ENCODE assay signal across 9 cellular contexts in the genomic region with DNA sequence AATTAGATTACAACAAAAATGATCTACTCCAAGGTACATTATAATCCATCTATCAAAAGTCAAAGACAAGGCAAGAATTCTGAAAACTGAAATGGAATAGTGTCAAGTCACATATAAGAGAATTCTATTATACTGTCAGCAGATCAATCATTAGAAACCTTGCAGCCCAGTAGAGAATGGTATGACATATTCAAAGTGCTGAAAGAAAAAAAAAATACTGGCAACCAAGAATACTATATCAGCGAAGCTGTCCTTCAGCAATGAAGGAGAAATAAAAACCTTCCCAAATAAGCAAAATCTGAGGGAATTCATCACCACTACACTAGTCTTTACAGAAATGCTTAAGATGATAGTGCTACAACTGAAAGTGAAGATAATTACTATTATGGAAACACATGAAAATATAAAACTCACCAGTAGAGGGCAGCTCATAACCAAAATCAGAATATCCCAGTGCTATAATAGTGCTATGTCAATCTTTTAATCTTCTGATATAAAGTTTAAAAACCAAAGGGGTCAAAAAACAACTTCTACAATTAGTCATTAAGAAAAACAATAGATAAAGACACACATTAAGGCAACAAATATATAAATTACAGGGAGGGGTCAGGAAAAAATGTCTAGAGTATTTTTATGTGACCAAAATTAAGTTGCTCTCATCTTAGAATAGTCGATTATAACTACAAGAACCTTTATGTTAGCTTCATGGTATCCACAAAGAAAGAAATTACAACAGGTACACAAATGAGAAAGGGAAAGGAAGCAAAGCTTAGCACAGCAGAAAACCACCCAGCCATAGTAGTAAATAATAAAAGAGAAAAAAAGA.
DNase-seq lines count a peak whose midpoint lies in the region; ATAC-seq and TF ChIP-seq lines count a peak whose summit lies in the region.
"Had no signal": no experiment of that assay in that cellular context is flagged by ENCODE, and none has a peak within 500 bp of the region (broad histone marks: within the 10 kb centered on the region; RNA-seq: fewer than 3 reads in every experiment).

No MANE protein-coding gene starts in this region.

- H3K36me3 Mint-ChIP-seq in H9 (ENCODE audit: insufficient read depth in 1 of 3, low read depth in 3 of 3), result peaks cover 0 to 1% (median 0%) of the 10 kb centered on the region in 3 experiments; a peak in 3 of 7 replicates
- no peaks in the 10 kb centered on the region for H3K36me3 Mint-ChIP-seq in CD4-positive, alpha-beta memory T cell

- peaks cover 11 to 16% of the 10 kb centered on the region in 2 experiments for H3K4me1 Mint-ChIP-seq in H9
- no peaks in the 10 kb centered on the region for H3K4me1 Mint-ChIP-seq in CD4-positive, alpha-beta memory T cell

- intact Hi-C loops in CD4-positive, alpha-beta memory T cell (cut with micrococcal nuclease), result no loop called here

- peak; percentile 79 for TF ChIP-seq CTCF in H9 (conservative IDR thresholded peaks at IDR 0.05)
- peak; percentile 46 for TF ChIP-seq CTCF in hepatocyte (IDR thresholded peaks at IDR 0.05; ENCODE audit: poor library complexity)

- H3K27ac Mint-ChIP-seq in H9, result no peak overlapping the region
- H3K27ac Mint-ChIP-seq in CD4-positive, alpha-beta memory T cell, result no peak overlapping the region

- H3K9me3 ChIP-seq in H9 (ENCODE audit: control insufficient read depth, low read depth, low read length), result no peaks in the 10 kb centered on the region
- no peaks in the 10 kb centered on the region for H3K9me3 ChIP-seq in hepatocyte (ENCODE audit: low read depth)
- no peaks in the 10 kb centered on the region for H3K9me3 ChIP-seq in CD4-positive, alpha-beta memory T cell (ENCODE audit: control insufficient read depth in 1 of 2, low read length in 2 of 2)
- H3K9me3 ChIP-seq: SJSA1 had no signal

- H3K4me3 Mint-ChIP-seq in H9, result no peak overlapping the region
- no peak overlapping the region for H3K4me3 Mint-ChIP-seq in CD4-positive, alpha-beta memory T cell

- CTCF ChIA-PET in CD4-positive, alpha-beta memory T cell (lab: Charles Lee; ENCODE audit: partially characterized antibody), result no interaction called here

- H2BK15ac ChIP-seq in H9 (ENCODE audit: low read depth, low read length), result no peak overlapping the region

- H2BK120ac ChIP-seq in H9 (ENCODE audit: low read depth, low read length, poor library complexity, severe bottlenecking), result no peak overlapping the region

- H3K9me2 ChIP-seq in hepatocyte (replicated peaks; ENCODE audit: insufficient read depth), result no peaks in the 10 kb centered on the region

- no peak overlapping the region for H4K91ac ChIP-seq in H9 (ENCODE audit: insufficient read length, low read depth, low read length)

- H3K27me3 Mint-ChIP-seq in H9 (ENCODE audit: low read depth), result peaks cover 48% of the 10 kb centered on the region
- no peaks in the 10 kb centered on the region for H3K27me3 Mint-ChIP-seq in CD4-positive, alpha-beta memory T cell

- POLR2A ChIA-PET in CD4-positive, alpha-beta memory T cell (lab: Charles Lee; ENCODE audit: partially characterized antibody), result no interaction called here

- no peak overlapping the region for H3K23ac ChIP-seq in H9 (ENCODE audit: insufficient read length, low read depth, low read length)

- H3K56ac ChIP-seq in H9 (ENCODE audit: insufficient read length, low read depth, low read length), result no peak overlapping the region

- H3K79me2 ChIP-seq in H9 (ENCODE audit: insufficient read depth, low read length), result no peaks in the 10 kb centered on the region
- no peaks in the 10 kb centered on the region for H3K79me2 ChIP-seq in hepatocyte

- H3K9me3 Mint-ChIP-seq in H9, result peaks cover 11 to 16% of the 10 kb centered on the region in 2 experiments
- peaks cover 2 to 14% (median 6%) of the 10 kb centered on the region in 8 donors for H3K9me3 Mint-ChIP-seq in CD4-positive, alpha-beta memory T cell

- DNase-seq in H9 (no peak), NCI-H460 (ENCODE audit: extremely low read depth, low read depth) (peak; percentile 11), hepatocyte (ENCODE audit: low spot score) (peak; percentile 6), NK-92 (lab: John Stamatoyannopoulos, UW; ENCODE audit: unreplicated experiment) (no peak), substantia nigra (lab: John Stamatoyannopoulos, UW) (no peak)
- DNase-seq in CD4-positive, alpha-beta memory T cell, result no peak
- DNase-seq in NK-92 treated with Interleukin-12 subunit alpha and Interleukin-12 subunit beta, amount 100 ng/mL, for 24 hours (lab: John Stamatoyannopoulos, UW), result no peak

- no peak overlapping the region for H3T11ph ChIP-seq in H9 (ENCODE audit: low read length)

- ATAC-seq in GM18498 (IDR thresholded peaks at IDR 0.05; ENCODE audit: unreplicated experiment), result peak; percentile 58

- H3K36me3 ChIP-seq in hepatocyte (replicated peaks; ENCODE audit: insufficient read depth, low read depth), result no peaks in the 10 kb centered on the region
- no peaks in the 10 kb centered on the region for H3K36me3 ChIP-seq in CD4-positive, alpha-beta memory T cell (ENCODE audit: insufficient read depth, low read length)
- H3K36me3 ChIP-seq: SJSA1 had no signal

- H4K8ac ChIP-seq in H9 (replicated peaks; ENCODE audit: insufficient read length, low read depth, low read length), result no peak overlapping the region

- no peak overlapping the region for H3K4ac ChIP-seq in H9 (ENCODE audit: low read depth, low read length)

- H3K4me2 ChIP-seq in H9 (ENCODE audit: insufficient read depth, insufficient read length, low read length) (no peak overlapping the region), hepatocyte (no peak overlapping the region)

- no peak overlapping the region for H2BK20ac ChIP-seq in H9 (ENCODE audit: low read depth, low read length, poor library complexity, severe bottlenecking)

- H3K79me1 ChIP-seq in H9 (ENCODE audit: insufficient read depth, low read depth, low read length, poor library complexity, severe bottlenecking), result no peaks in the 10 kb centered on the region

- H3K14ac ChIP-seq in H9 (ENCODE audit: insufficient read depth, low read length), result no peak overlapping the region

- no peak overlapping the region for H2BK5ac ChIP-seq in H9 (ENCODE audit: insufficient read length, low read length)

- H3K27me3 ChIP-seq in H9 (ENCODE audit: insufficient read depth, low read length), result no peaks in the 10 kb centered on the region
- no peaks in the 10 kb centered on the region for H3K27me3 ChIP-seq in hepatocyte
- no peaks in the 10 kb centered on the region for H3K27me3 ChIP-seq in CD4-positive, alpha-beta memory T cell (ENCODE audit: insufficient read depth, low read length)
- H3K27me3 ChIP-seq: SJSA1 had no signal

- no peak overlapping the region for H4K5ac ChIP-seq in H9 (ENCODE audit: insufficient read length, low read depth, low read length)

- no CpG with 5 or more reads among the region's 2 CpGs for WGBS in H9 (ENCODE audit: extremely low coverage, insufficient read length, low lambda C conversion rate)
- 50% methylated on average over 2 of the region's 2 CpGs for WGBS in hepatocyte (ENCODE audit: low lambda C conversion rate, missing lambda C conversion rate)

- no peak overlapping the region for H3K27ac ChIP-seq in H9 (ENCODE audit: insufficient read length, low read depth, low read length)
- no peak overlapping the region for H3K27ac ChIP-seq in hepatocyte
- no peak overlapping the region for H3K27ac ChIP-seq in CD4-positive, alpha-beta memory T cell (ENCODE audit: low read depth, low read length)
- no peak overlapping the region for H3K27ac ChIP-seq in substantia nigra (ENCODE audit: low read depth, low read length, poor library complexity, severe bottlenecking)
- H3K27ac ChIP-seq: SJSA1 had no signal

- H2BK12ac ChIP-seq in H9 (ENCODE audit: insufficient read length, low read depth, low read length), result no peak overlapping the region

- H3K4me1 ChIP-seq in H9 (ENCODE audit: insufficient read depth, low read length) (no peaks in the 10 kb centered on the region), hepatocyte (ENCODE audit: insufficient read depth) (no peaks in the 10 kb centered on the region)
- H3K4me1 ChIP-seq in CD4-positive, alpha-beta memory T cell (ENCODE audit: insufficient read depth, low read length), result no peaks in the 10 kb centered on the region
- H3K4me1 ChIP-seq: SJSA1 had no signal

- no peak overlapping the region for H3K18ac ChIP-seq in H9 (ENCODE audit: insufficient read length, low read depth, low read length)

- H4K20me1 ChIP-seq in H9 (ENCODE audit: control insufficient read depth, insufficient read depth, insufficient read length), result no peaks in the 10 kb centered on the region
- no peaks in the 10 kb centered on the region for H4K20me1 ChIP-seq in hepatocyte (ENCODE audit: insufficient read depth, poor library complexity, severe bottlenecking)

- H2AFZ ChIP-seq in H9 (ENCODE audit: low read length) (no peak overlapping the region), hepatocyte (no peak overlapping the region)

- no peak overlapping the region for H3K9ac ChIP-seq in H9 (ENCODE audit: extremely low read depth, insufficient read length, low read length)

- H2AK5ac ChIP-seq in H9 (ENCODE audit: insufficient read length, low read length), result no peak overlapping the region

- H3K4me3 ChIP-seq in hepatocyte, result no peak overlapping the region
- no peak overlapping the region for H3K4me3 ChIP-seq in CD4-positive, alpha-beta memory T cell (ENCODE audit: low read length in 2 of 2)
- H3K4me3 ChIP-seq: SJSA1 had no signal

- H3K23me2 ChIP-seq in H9 (ENCODE audit: insufficient read length, low read depth, low read length, poor library complexity, severe bottlenecking), result no peaks in the 10 kb centered on the region

Comparison
In these comparisons a context has a peak if more than half of its experiments do, and no peak if none do; other contexts are left out.
1. DNase-seq: peak in NCI-H460 (single experiment) and hepatocyte (single experiment); none in H9 (single experiment), NK-92 (single experiment), CD4-positive, alpha-beta memory T cell (0 of 5), NK-92 treated with Interleukin-12 subunit alpha and Interleukin-12 subunit beta, amount 100 ng/mL, for 24 hours (single experiment) and substantia nigra (0 of 49).